17 cellular contexts compared by ENCODE assay signal in the genomic region with DNA sequence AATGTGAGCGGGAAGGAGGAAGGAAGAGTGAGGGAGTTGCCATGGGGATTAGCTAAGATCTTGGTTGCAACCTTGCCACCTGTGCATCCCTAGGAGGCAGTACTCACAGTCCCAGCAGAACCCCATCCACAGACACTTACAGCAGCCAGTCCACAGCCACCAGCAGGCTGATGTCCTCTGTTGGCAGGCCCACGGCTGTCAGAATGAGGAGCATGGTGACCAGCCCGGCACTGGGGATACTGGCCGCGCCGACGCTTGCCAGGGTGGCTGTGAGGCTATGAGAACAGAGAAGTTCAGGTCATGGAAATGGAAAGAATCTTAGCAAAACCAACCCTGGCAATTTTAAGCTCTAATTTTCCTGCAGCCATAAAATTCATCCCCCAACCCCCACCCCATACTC.
DNase-seq lines count a peak whose midpoint lies in the region; ATAC-seq and TF ChIP-seq lines count a peak whose summit lies in the region.
"Had no signal": no experiment of that assay in that cellular context is flagged by ENCODE, and none has a peak within 500 bp of the region (broad histone marks: within the 10 kb centered on the region; RNA-seq: fewer than 3 reads in every experiment).

No MANE protein-coding gene starts in this region.

- peaks cover 0 to 24% of the 10 kb centered on the region in 2 donors for H3K4me1 ChIP-seq in right atrium auricular region
- H3K4me1 ChIP-seq in right cardiac atrium (ENCODE audit: control insufficient read depth, insufficient read depth, low read length) = peaks cover 4% of the 10 kb centered on the region
- peaks cover 5 to 27% (median 18%) of the 10 kb centered on the region in 4 donors for H3K4me1 ChIP-seq in stomach
- peaks cover 30% of the 10 kb centered on the region for H3K4me1 ChIP-seq in vagina
- peaks cover 9 to 13% of the 10 kb centered on the region in 2 donors for H3K4me1 ChIP-seq in adrenal gland (replicated peaks in 1 of 2)
- H3K4me1 ChIP-seq: Caco-2 had no signal

- TF ChIP-seq CTCF in right atrium auricular region (IDR thresholded peaks at IDR 0.05) = no peak
- TF ChIP-seq CTCF in stomach (IDR thresholded peaks at IDR 0.05) = no peak
- TF ChIP-seq CTCF in vagina (IDR thresholded peaks at IDR 0.05) = no peak
- TF ChIP-seq CTCF in adrenal gland (IDR thresholded peaks at IDR 0.05) = no peak

- TF ChIP-seq EP300 in stomach (IDR thresholded peaks at IDR 0.05) = no peak

- H3K9me3 ChIP-seq in right atrium auricular region (no peaks in the 10 kb centered on the region), right cardiac atrium (ENCODE audit: control insufficient read depth, low read length) (no peaks in the 10 kb centered on the region), stomach (no peaks in the 10 kb centered on the region), vagina (no peaks in the 10 kb centered on the region), adrenal gland (replicated peaks in 1 of 3) (no peaks in the 10 kb centered on the region)
- H3K9me3 ChIP-seq: A549, Caco-2 had no signal

- TF ChIP-seq POLR2A in stomach (IDR thresholded peaks at IDR 0.05) (no peak), vagina (IDR thresholded peaks at IDR 0.05) (no peak), GM18505 (IDR thresholded peaks at IDR 0.05; ENCODE audit: borderline replicate concordance, extremely low read depth, insufficient read depth, insufficient read length) (no peak), adrenal gland (IDR thresholded peaks at IDR 0.05) (no peak)

- no peaks in the 10 kb centered on the region for H3K36me3 ChIP-seq in right atrium auricular region
- peaks cover 0 to 4% (median 0%) of the 10 kb centered on the region in 4 donors for H3K36me3 ChIP-seq in stomach
- no peaks in the 10 kb centered on the region for H3K36me3 ChIP-seq in vagina
- H3K36me3 ChIP-seq in adrenal gland (replicated peaks in 1 of 2) = no peaks in the 10 kb centered on the region

- WGBS in right cardiac atrium = 89% methylated on average over 7 of the region's 7 CpGs
- WGBS in stomach, 5 donors = 74 to 93% (median 89%) methylated on average over 7 of the region's 7 CpGs
- 95 to 99% (median 96%) methylated on average over 7 of the region's 7 CpGs for WGBS in adrenal gland, 4 donors

- no peak for DNase-seq in right atrium auricular region (ENCODE audit: low spot score)
- no peak for DNase-seq in left ventricle myocardium superior
- peak in 2 of 3 donors; percentile 54 to 58 for DNase-seq in right cardiac atrium
- no peak for DNase-seq in stomach
- no peak for DNase-seq in vagina (ENCODE audit: extremely low spot score in 2 of 2)
- no peak for DNase-seq in adrenal gland
- no peak for DNase-seq in activated naive CD4-positive, alpha-beta T cell treated with anti-CD3 and anti-CD28 coated beads, Interleukin-2, amount 50 U/mL, for 16 hours
- DNase-seq: Caco-2; HCEC 1CT; NCI-H146; NCI-H226; NCI-H69; NK-92 treated with Interleukin-12 subunit alpha and Interleukin-12 subunit beta, amount 100 ng/mL, for 24 hours; OCI-M1; RPMI8226 had no signal

- no peak for ATAC-seq in left ventricle myocardium superior
- peak in 1 of 2 donors; percentile 27 for ATAC-seq in right cardiac atrium
- no peak for ATAC-seq in GM18505 (IDR thresholded peaks at IDR 0.05; ENCODE audit: unreplicated experiment)
- ATAC-seq: A549 had no signal

- no peak overlapping the region for H3K4me3 ChIP-seq in right atrium auricular region
- no peak overlapping the region for H3K4me3 ChIP-seq in right cardiac atrium (ENCODE audit: low read length)
- H3K4me3 ChIP-seq in stomach = no peak overlapping the region
- no peak overlapping the region for H3K4me3 ChIP-seq in vagina
- no peak overlapping the region for H3K4me3 ChIP-seq in adrenal gland
- H3K4me3 ChIP-seq: A549 had no signal

- intact Hi-C loops in left ventricle myocardium superior (cut with micrococcal nuclease) = no loop called here
- intact Hi-C loops in right cardiac atrium (cut with DNase I) = no loop called here
- intact Hi-C loops in stomach (cut with DNase I; ENCODE audit: low total_unique reads) = no loop called here
- intact Hi-C loops in vagina (cut with DNase I) = no loop called here
- intact Hi-C loops in adrenal gland (cut with DNase I) = no loop called here

- peak overlapping the region; percentile 62 to 64 for H3K27ac ChIP-seq in right atrium auricular region
- H3K27ac ChIP-seq in right cardiac atrium (ENCODE audit: low read length) = peak overlapping the region; percentile 62
- peak overlapping the region; percentile 54 to 83 (median 75) for H3K27ac ChIP-seq in stomach
- H3K27ac ChIP-seq in vagina = peak overlapping the region; percentile 72
- peak overlapping the region in 1 of 5 donors; percentile 7 for H3K27ac ChIP-seq in adrenal gland
- H3K27ac ChIP-seq: A549 had no signal

- H3K27me3 ChIP-seq in right atrium auricular region (no peaks in the 10 kb centered on the region), right cardiac atrium (ENCODE audit: control insufficient read depth, insufficient read depth) (no peaks in the 10 kb centered on the region), stomach (no peaks in the 10 kb centered on the region), vagina (no peaks in the 10 kb centered on the region), adrenal gland (no peaks in the 10 kb centered on the region)

Comparison
In these comparisons a context has a peak if more than half of its experiments do, and no peak if none do; other contexts are left out.
1. DNase-seq: peak in right cardiac atrium (2 of 3); none in right atrium auricular region (single experiment), left ventricle myocardium superior (single experiment), stomach (single experiment), vagina (0 of 2), adrenal gland (0 of 7) and activated naive CD4-positive, alpha-beta T cell treated with anti-CD3 and anti-CD28 coated beads, Interleukin-2, amount 50 U/mL, for 16 hours (single experiment).